1 cellular context compared by ENCODE assay signal in genomic region chr10:109456566-109457361, GRCh38.
TF ChIP-seq lines count a peak whose summit lies in the region.

No MANE protein-coding gene starts in this region.

TF ChIP-seq in IMR-90, 13 proteins besides CTCF, POLR2A, EP300 and RAD21 (continued from another document):
- TF ChIP-seq, protein P1, sequence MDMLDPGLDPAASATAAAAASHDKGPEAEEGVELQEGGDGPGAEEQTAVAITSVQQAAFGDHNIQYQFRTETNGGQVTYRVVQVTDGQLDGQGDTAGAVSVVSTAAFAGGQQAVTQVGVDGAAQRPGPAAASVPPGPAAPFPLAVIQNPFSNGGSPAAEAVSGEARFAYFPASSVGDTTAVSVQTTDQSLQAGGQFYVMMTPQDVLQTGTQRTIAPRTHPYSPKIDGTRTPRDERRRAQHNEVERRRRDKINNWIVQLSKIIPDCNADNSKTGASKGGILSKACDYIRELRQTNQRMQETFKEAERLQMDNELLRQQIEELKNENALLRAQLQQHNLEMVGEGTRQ (IDR thresholded peaks at IDR 0.05; ENCODE audit: low read depth, low read length) = no peak
- TF ChIP-seq MAZ (IDR thresholded peaks at IDR 0.05; ENCODE audit: borderline replicate concordance, low read depth, low read length) = no peak
- no peak for TF ChIP-seq BHLHE40 (IDR thresholded peaks at IDR 0.05; ENCODE audit: low read depth, low read length)
- TF ChIP-seq RCOR1 (IDR thresholded peaks at IDR 0.05; ENCODE audit: insufficient replicate concordance, low read length) = no peak
- no peak for TF ChIP-seq FOS (IDR thresholded peaks at IDR 0.05; ENCODE audit: low read depth, low read length)
- no peak for TF ChIP-seq NFE2L2 (IDR thresholded peaks at IDR 0.05; ENCODE audit: low read depth, low read length)
- no peak for TF ChIP-seq CEBPB (IDR thresholded peaks at IDR 0.05; ENCODE audit: low read depth, low read length)
- no peak for TF ChIP-seq RFX5 (IDR thresholded peaks at IDR 0.05; ENCODE audit: low read depth, low read length)
- no peak for TF ChIP-seq MAFK (IDR thresholded peaks at IDR 0.05; ENCODE audit: low read depth, low read length)
- no peak for TF ChIP-seq CHD1 (IDR thresholded peaks at IDR 0.05; ENCODE audit: low read depth, low read length)
- no peak for TF ChIP-seq MXI1 (IDR thresholded peaks at IDR 0.05; ENCODE audit: borderline replicate concordance, low read depth, low read length)
